ENCODE assay signal across 1 cellular context in genomic region chr7:30896783-30897617, GRCh38.
TF ChIP-seq lines count a peak whose summit lies in the region.

No MANE protein-coding gene starts in this region.

TF ChIP-seq in K562, 482 proteins besides CTCF, POLR2A, EP300 and RAD21 (continued from another document and continues in another):
- TF ChIP-seq PATZ1 (CRISPR knock-in tag; IDR thresholded peaks at IDR 0.05; ENCODE audit: borderline replicate concordance) (no peak), PTTG1 (tag; IDR thresholded peaks at IDR 0.05; ENCODE audit: low read depth) (no peak), ZFP91 (CRISPR knock-in tag; IDR thresholded peaks at IDR 0.05) (no peak), MAFK (IDR thresholded peaks at IDR 0.05; ENCODE audit: low read length) (no peak), XRCC5 (IDR thresholded peaks at IDR 0.05; ENCODE audit: low read depth, low read length) (no peak), TFAM (CRISPR knock-in tag; conservative IDR thresholded peaks at IDR 0.05) (no peak), ARID4B (CRISPR knock-in tag; IDR thresholded peaks at IDR 0.05) (no peak), SREBF1 (IDR thresholded peaks at IDR 0.05; ENCODE audit: borderline replicate concordance, low read depth, low read length) (no peak), RFX5 (IDR thresholded peaks at IDR 0.05; ENCODE audit: low read depth, low read length) (no peak), E2F3 (CRISPR knock-in tag; IDR thresholded peaks at IDR 0.05) (no peak), HDAC8 (tag; IDR thresholded peaks at IDR 0.05) (no peak), ETS1 (conservative IDR thresholded peaks at IDR 0.05; ENCODE audit: control insufficient read depth, low read depth, low read length) (peak; percentile 82; the same call in 1 of the 2 replicates), TAF1 (IDR thresholded peaks at IDR 0.05; ENCODE audit: control insufficient read depth, extremely low read depth, insufficient read depth, low read length, severe bottlenecking) (peak; percentile 39), BCLAF1 (IDR thresholded peaks at IDR 0.05; ENCODE audit: borderline replicate concordance in 1 of 2, control insufficient read depth in 1 of 2, low read depth in 2 of 2, low read length in 1 of 2) (no peak), LARP7 (IDR thresholded peaks at IDR 0.05) (no peak), GATAD2A (IDR thresholded peaks at IDR 0.05) (no peak), XRCC4 (IDR thresholded peaks at IDR 0.05; ENCODE audit: extremely low read depth, insufficient read depth, insufficient read length) (no peak), ETV1 (tag; conservative IDR thresholded peaks at IDR 0.05; ENCODE audit: low read depth) (no peak), RB1 (IDR thresholded peaks at IDR 0.05; ENCODE audit: low read depth) (peak; percentile 59; the same call in 1 of the 2 replicates), NRF1 (conservative IDR thresholded peaks at IDR 0.05 in 1 of 2, IDR thresholded peaks at IDR 0.05 in 1 of 2) (no peak), HMG20A (CRISPR knock-in tag; conservative IDR thresholded peaks at IDR 0.05) (no peak), ZEB2 (IDR thresholded peaks at IDR 0.05) (peak; percentile 91), ETV6 (IDR thresholded peaks at IDR 0.05; ENCODE audit: borderline replicate concordance in 1 of 2, low read depth in 2 of 2, low read length in 1 of 2) (0 out of 4 replicates have a peak, but pooled peaks of 1 of the 2 experiments have one; percentile 28), ETV6 (CRISPR knock-in tag; IDR thresholded peaks at IDR 0.05; ENCODE audit: borderline replicate concordance) (no peak), NFIX (CRISPR knock-in tag; IDR thresholded peaks at IDR 0.05; ENCODE audit: low read depth) (no peak), PRMT5 (CRISPR knock-in tag; IDR thresholded peaks at IDR 0.05) (no peak), ZNF121 (CRISPR knock-in tag; conservative IDR thresholded peaks at IDR 0.05) (no peak), HMBOX1 (IDR thresholded peaks at IDR 0.05) (no peak), ZNF398 (CRISPR knock-in tag; IDR thresholded peaks at IDR 0.05) (no peak), ZNF75A (CRISPR knock-in tag; IDR thresholded peaks at IDR 0.05) (no peak), ZBTB33 (CRISPR knock-in tag; IDR thresholded peaks at IDR 0.05) (no peak), ZNF395 (CRISPR knock-in tag; IDR thresholded peaks at IDR 0.05) (no peak), ZMIZ1 (IDR thresholded peaks at IDR 0.05; ENCODE audit: low read depth in 2 of 2, low read length in 2 of 2) (peak in 1 of 2 experiments; percentile 72; a peak in 1 of 4 replicates), ILF3 (IDR thresholded peaks at IDR 0.05; ENCODE audit: borderline replicate concordance) (no peak), PPARD (CRISPR knock-in tag; IDR thresholded peaks at IDR 0.05) (no peak), ATF7 (IDR thresholded peaks at IDR 0.05) (no peak)
